Comparison of ENCODE assay signal across 12 cellular contexts in genomic region chr22:31625257-31625640, GRCh38. TPM values are rescaled to one million over a fixed set of nuclear protein-coding genes. Genes with fewer than 3 reads are reported as not detected.
A peak's percentile ranks its signal among the peaks of the same experiment; 100 is the strongest.
DNase-seq lines count a peak whose midpoint lies in the region; ATAC-seq and TF ChIP-seq lines count a peak whose summit lies in the region.
"Had no signal": no experiment of that assay in that cellular context is flagged by ENCODE, and none has a peak within 500 bp of the region (broad histone marks: within the 10 kb centered on the region; RNA-seq: fewer than 3 reads in every experiment).

No MANE protein-coding gene starts in this region.

- H3K27me3 Mint-ChIP-seq in GM23338 (ENCODE audit: insufficient read depth, low read depth, poor library complexity), result peaks cover 15% of the 10 kb centered on the region
- H3K27me3 Mint-ChIP-seq in activated CD8-positive, alpha-beta T cell treated with anti-CD3 and anti-CD28 coated beads for 36 hours, result no peaks in the 10 kb centered on the region

- H3K4me2 ChIP-seq in GM23338 (peak overlapping the region; percentile 73; the same call in 1 of the 2 replicates), trophoblast cell (ENCODE audit: low read length) (no peak overlapping the region)

- no peak overlapping the region for H2BK12ac ChIP-seq in trophoblast cell (ENCODE audit: low read length)

- TF ChIP-seq CTCF in GM23338 (conservative IDR thresholded peaks at IDR 0.05; ENCODE audit: low read depth in 2 of 2) (no peak), fibroblast of villous mesenchyme (IDR thresholded peaks at IDR 0.05; ENCODE audit: insufficient read depth, low read depth, low read length) (no peak)
- TF ChIP-seq CTCF in activated CD8-positive, alpha-beta T cell treated with anti-CD3 and anti-CD28 coated beads for 36 hours (IDR thresholded peaks at IDR 0.05), result no peak

- no peak overlapping the region for H2BK120ac ChIP-seq in trophoblast cell (ENCODE audit: insufficient read depth, low read length, poor library complexity)

- DNase-seq in GM23338 (ENCODE audit: low spot score) (no peak), fibroblast of villous mesenchyme (ENCODE audit: low read depth) (no peak), trophoblast cell (no peak), NCI-H226 (no peak), KG1 (lab: John Stamatoyannopoulos, UW) (no peak), HPDE6-E6E7 (ENCODE audit: extremely low spot score) (no peak), AML-193 (lab: John Stamatoyannopoulos, UW) (no peak)
- no peak for DNase-seq in activated CD8-positive, alpha-beta T cell treated with anti-CD3 and anti-CD28 coated beads for 36 hours
- DNase-seq: COR-L47; NCI-H2029; stimulated activated CD4-positive, alpha-beta T cell treated with anti-CD3 and anti-CD28 coated beads, Interleukin-15, amount 100 ng/mL, for 24 hours had no signal

- no peak overlapping the region for H2AK5ac ChIP-seq in trophoblast cell (ENCODE audit: low read length)

- peak overlapping the region; percentile 54; the same call in 2 of the 3 replicates for H3K4me3 Mint-ChIP-seq in GM23338
- H3K4me3 Mint-ChIP-seq in activated CD8-positive, alpha-beta T cell treated with anti-CD3 and anti-CD28 coated beads for 36 hours, result no peak overlapping the region

- no peak overlapping the region for H4K12ac ChIP-seq in trophoblast cell (ENCODE audit: low read depth, low read length)

- peak overlapping the region; percentile 36; the same call in 1 of the 2 replicates for H3K4me3 ChIP-seq in GM23338
- peak overlapping the region; percentile 13 for H3K4me3 ChIP-seq in fibroblast of villous mesenchyme (ENCODE audit: low read depth, low read length)
- H3K4me3 ChIP-seq in trophoblast cell (ENCODE audit: low read depth, low read length), result peak overlapping the region; percentile 0
- H3K4me3 ChIP-seq: HAP-1 had no signal

- no peak overlapping the region for H2AFZ ChIP-seq in GM23338
- no peak overlapping the region for H2AFZ ChIP-seq in trophoblast cell (ENCODE audit: insufficient read depth, low read length, poor library complexity)

- H3K9ac ChIP-seq in trophoblast cell (ENCODE audit: low read length), result no peak overlapping the region

- H3K27ac Mint-ChIP-seq in GM23338, result peak overlapping the region; percentile 77
- peak overlapping the region; percentile 72 for H3K27ac Mint-ChIP-seq in activated CD8-positive, alpha-beta T cell treated with anti-CD3 and anti-CD28 coated beads for 36 hours

- peaks cover 4% of the 10 kb centered on the region; the same call in 2 of the 3 replicates for H3K36me3 Mint-ChIP-seq in GM23338 (ENCODE audit: low read depth)
- peaks cover 16% of the 10 kb centered on the region for H3K36me3 Mint-ChIP-seq in activated CD8-positive, alpha-beta T cell treated with anti-CD3 and anti-CD28 coated beads for 36 hours (ENCODE audit: low read depth)

- H4K91ac ChIP-seq in trophoblast cell (ENCODE audit: low read depth, low read length), result no peak overlapping the region

- no peak overlapping the region for H3K14ac ChIP-seq in trophoblast cell (ENCODE audit: low read length)

- H3K18ac ChIP-seq in trophoblast cell (ENCODE audit: low read length), result no peak overlapping the region

- peaks cover 19% of the 10 kb centered on the region for H3K4me1 ChIP-seq in GM23338 (ENCODE audit: insufficient read depth)
- H3K4me1 ChIP-seq in trophoblast cell (ENCODE audit: control insufficient read depth in 1 of 2, insufficient read depth in 2 of 2, low read length in 2 of 2), result peaks cover 21 to 34% of the 10 kb centered on the region in 2 experiments
- H3K4me1 ChIP-seq: HAP-1 had no signal

- H3K79me1 ChIP-seq in trophoblast cell (ENCODE audit: low read length), result peaks cover 3% of the 10 kb centered on the region

- H3K79me2 ChIP-seq in GM23338 (replicated peaks; ENCODE audit: insufficient read depth) (peaks cover 64% of the 10 kb centered on the region), trophoblast cell (ENCODE audit: control insufficient read depth, insufficient read depth, low read length, poor library complexity) (peaks cover 20% of the 10 kb centered on the region)

- peaks cover 24% of the 10 kb centered on the region; the same call in 1 of the 2 replicates for H4K20me1 ChIP-seq in GM23338 (replicated peaks; ENCODE audit: insufficient read depth)

- peak overlapping the region; percentile 78 for H3K27ac ChIP-seq in GM23338 (ENCODE audit: low read depth)
- no peak overlapping the region for H3K27ac ChIP-seq in trophoblast cell (ENCODE audit: low read depth, low read length)

- no peaks in the 10 kb centered on the region for H3K9me3 Mint-ChIP-seq in GM23338
- no peaks in the 10 kb centered on the region for H3K9me3 Mint-ChIP-seq in activated CD8-positive, alpha-beta T cell treated with anti-CD3 and anti-CD28 coated beads for 36 hours

- H3K9me3 ChIP-seq in trophoblast cell (ENCODE audit: insufficient read depth, low read depth, low read length), result no peaks in the 10 kb centered on the region
- H3K9me3 ChIP-seq: HAP-1 had no signal

- H3K4ac ChIP-seq in trophoblast cell (ENCODE audit: low read depth, low read length), result no peak overlapping the region

- ATAC-seq in GM23338, result peak; percentile 10
- no peak for ATAC-seq in activated CD8-positive, alpha-beta T cell treated with anti-CD3 and anti-CD28 coated beads for 36 hours

- peaks cover 39% of the 10 kb centered on the region for H3K4me1 Mint-ChIP-seq in GM23338
- H3K4me1 Mint-ChIP-seq in activated CD8-positive, alpha-beta T cell treated with anti-CD3 and anti-CD28 coated beads for 36 hours (ENCODE audit: low read depth), result peaks cover 36% of the 10 kb centered on the region

- peaks cover 6% of the 10 kb centered on the region for H3F3A ChIP-seq in GM23338 (replicated peaks; ENCODE audit: low read depth)

- no peaks in the 10 kb centered on the region for H3K36me3 ChIP-seq in GM23338 (ENCODE audit: insufficient read depth)
- H3K36me3 ChIP-seq in trophoblast cell (ENCODE audit: control insufficient read depth in 1 of 2, insufficient read depth in 2 of 2, low read length in 2 of 2), result peaks cover 40 to 49% of the 10 kb centered on the region in 2 experiments

- WGBS in trophoblast cell (ENCODE audit: extremely low coverage, insufficient coverage, insufficient read length), result no CpG with 5 or more reads among the region's 7 CpGs

- POLR2A ChIA-PET in activated CD8-positive, alpha-beta T cell treated with anti-CD3 and anti-CD28 coated beads for 36 hours (lab: Charles Lee), result interaction anchor here (1.5 to 1.8 kb wide), 2 partner anchors 10 to 12 kb away, joined by 5 to 6 read pairs; no protein-coding TSS in a partner anchor

- H2BK5ac ChIP-seq in trophoblast cell (ENCODE audit: low read depth, low read length, poor library complexity), result no peak overlapping the region

- CTCF ChIA-PET in activated CD8-positive, alpha-beta T cell treated with anti-CD3 and anti-CD28 coated beads for 36 hours (lab: Charles Lee), result no interaction called here

- H4K8ac ChIP-seq in trophoblast cell (ENCODE audit: low read depth, low read length), result no peak overlapping the region

- no peaks in the 10 kb centered on the region for H3K9me2 ChIP-seq in GM23338 (ENCODE audit: insufficient read depth)

- H3K27me3 ChIP-seq in GM23338 (ENCODE audit: insufficient read depth) (no peaks in the 10 kb centered on the region), trophoblast cell (ENCODE audit: insufficient read depth, low read length) (no peaks in the 10 kb centered on the region)

- H3K23ac ChIP-seq in trophoblast cell (ENCODE audit: low read length), result no peak overlapping the region

- intact Hi-C loops in activated CD8-positive, alpha-beta T cell treated with anti-CD3 and anti-CD28 coated beads for 36 hours (cut with micrococcal nuclease), result no loop called here

TF ChIP-seq in GM23338, 12 proteins besides CTCF, POLR2A, EP300 and RAD21 (continues in another document):
- TF ChIP-seq ZNF331 (CRISPR knock-in tag; IDR thresholded peaks at IDR 0.05; ENCODE audit: low read depth) (no peak), ZNF114 (CRISPR knock-in tag; IDR thresholded peaks at IDR 0.05) (no peak), JUNB (IDR thresholded peaks at IDR 0.05; ENCODE audit: unreplicated experiment) (no peak)

RNA-seq across cellular contexts. Expression of gene PISD, which starts 36.8 kb away (rescaled TPM):
- total RNA-seq in GM23338 (2014; rRNA removed; shearing (Covaris generic)), result 51.6 and 54.5 TPM in 2 replicates
- 40.7 and 43.1 TPM in 2 replicates for polyA plus RNA-seq in GM23338 (2016; fragmentation: Nextera tagmentation; extraction: Ambion mirVana)
- 10 to 100 TPM; 33.9 to 35.9 TPM for total RNA-seq in activated CD8-positive, alpha-beta T cell treated with anti-CD3 and anti-CD28 coated beads for 36 hours
- 40.6 and 56.6 TPM in 2 replicates for total RNA-seq in fibroblast of villous mesenchyme
- polyA plus RNA-seq in trophoblast cell (2013), result 26.1 and 26.7 TPM in 2 replicates
